In the genomic region with DNA sequence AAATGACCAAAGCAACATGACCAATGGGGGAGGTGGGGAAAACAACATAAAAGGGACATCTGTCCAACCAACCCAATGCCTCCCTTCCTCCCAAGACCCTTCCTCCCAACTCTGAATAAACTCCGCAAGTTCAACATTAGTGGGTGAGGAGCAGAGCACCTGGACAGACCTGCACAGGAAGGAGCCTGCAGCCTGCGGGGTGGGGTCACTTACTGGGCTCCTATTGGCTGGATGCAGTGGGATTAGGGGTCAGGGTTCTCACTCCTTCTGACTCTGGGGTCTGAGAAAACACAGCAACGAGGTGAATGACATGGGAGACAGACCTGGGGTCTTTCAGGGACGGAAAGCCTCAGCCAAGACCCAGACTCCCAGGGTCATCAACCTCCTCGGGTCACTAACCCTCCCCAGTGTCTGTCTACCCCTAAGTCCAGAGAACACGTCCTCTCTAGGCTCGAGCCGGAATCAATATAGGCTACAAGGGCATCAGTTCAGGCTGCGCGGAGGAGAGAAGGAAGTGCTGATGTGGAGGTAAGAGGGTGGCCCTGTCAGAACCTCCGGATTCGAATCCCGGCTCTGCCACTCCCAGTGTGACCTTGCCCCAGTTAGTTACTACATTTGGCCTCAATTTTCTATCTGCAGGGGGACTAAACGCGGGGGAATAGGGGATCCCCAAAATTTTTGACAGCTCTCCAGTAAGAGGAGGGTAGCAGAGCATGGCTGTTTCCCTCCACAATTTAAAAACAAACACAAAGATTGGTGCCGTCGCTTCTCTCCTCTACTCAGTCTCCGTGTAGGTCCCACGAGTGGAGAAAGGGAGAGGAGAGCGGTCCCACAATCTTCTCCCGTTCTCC, we compare ENCODE assay signal across 8 cellular contexts. TPM values are rescaled to one million over a fixed set of nuclear protein-coding genes. Genes with fewer than 3 reads are reported as not detected.
DNase-seq lines count a peak whose midpoint lies in the region; ATAC-seq and TF ChIP-seq lines count a peak whose summit lies in the region.

No MANE protein-coding gene starts in this region.

- H3K36me3 Mint-ChIP-seq in activated T-helper 2 cell treated with anti-CD3 and anti-CD28 coated beads, Interferon-gamma antibody, Interleukin-2, Interleukin-4, amounts not matched to agents 10 μg/mL and 5 μg/mL and 100 μg/mL, durations not matched to agents 14 hours and 24 hours and 36 hours (ENCODE audit: low read depth) = no peaks in the 10 kb centered on the region

- no peak for ATAC-seq in HG03432 (IDR thresholded peaks at IDR 0.05; ENCODE audit: unreplicated experiment)
- ATAC-seq in HG02571 (IDR thresholded peaks at IDR 0.05; ENCODE audit: unreplicated experiment) = no peak

- 14% methylated on average over 21 of the region's 21 CpGs for WGBS in hepatocyte (ENCODE audit: low lambda C conversion rate, missing lambda C conversion rate)

- no peaks in the 10 kb centered on the region for H4K20me1 ChIP-seq in hepatocyte (ENCODE audit: insufficient read depth, poor library complexity, severe bottlenecking)

- H3K9me2 ChIP-seq in hepatocyte (replicated peaks; ENCODE audit: insufficient read depth) = no peaks in the 10 kb centered on the region

- H3K27ac ChIP-seq in hepatocyte = peak overlapping the region; percentile 82

- no peak overlapping the region for H3K9ac ChIP-seq in skeletal muscle satellite cell (ENCODE audit: low read depth, low read length)

- H3K9me3 Mint-ChIP-seq in activated T-helper 2 cell treated with anti-CD3 and anti-CD28 coated beads, Interferon-gamma antibody, Interleukin-2, Interleukin-4, amounts not matched to agents 10 μg/mL and 5 μg/mL and 100 μg/mL, durations not matched to agents 14 hours and 24 hours and 36 hours = no peaks in the 10 kb centered on the region

- H3K36me3 ChIP-seq in hepatocyte (replicated peaks; ENCODE audit: insufficient read depth, low read depth) (no peaks in the 10 kb centered on the region), skeletal muscle satellite cell (ENCODE audit: insufficient read depth, low read length) (no peaks in the 10 kb centered on the region)

- H3K9me3 ChIP-seq in hepatocyte (ENCODE audit: low read depth) = no peaks in the 10 kb centered on the region
- H3K9me3 ChIP-seq in skeletal muscle satellite cell (replicated peaks; ENCODE audit: low read length) = no peaks in the 10 kb centered on the region

- H3K4me3 Mint-ChIP-seq in activated T-helper 2 cell treated with anti-CD3 and anti-CD28 coated beads, Interferon-gamma antibody, Interleukin-2, Interleukin-4, amounts not matched to agents 10 μg/mL and 5 μg/mL and 100 μg/mL, durations not matched to agents 14 hours and 24 hours and 36 hours (ENCODE audit: low read depth) = peak overlapping the region; percentile 70

- H3K4me1 ChIP-seq in hepatocyte (ENCODE audit: insufficient read depth) (peaks cover 16% of the 10 kb centered on the region), skeletal muscle satellite cell (ENCODE audit: control insufficient read depth, insufficient read depth, low read length) (no peaks in the 10 kb centered on the region)

- no peak overlapping the region for H3K27ac Mint-ChIP-seq in activated T-helper 2 cell treated with anti-CD3 and anti-CD28 coated beads, Interferon-gamma antibody, Interleukin-2, Interleukin-4, amounts not matched to agents 10 μg/mL and 5 μg/mL and 100 μg/mL, durations not matched to agents 14 hours and 24 hours and 36 hours

- TF ChIP-seq CTCF in HFF-Myc (IDR thresholded peaks at IDR 0.05; ENCODE audit: low read depth, low read length, missing control alignments) (no peak), hepatocyte (IDR thresholded peaks at IDR 0.05; ENCODE audit: poor library complexity) (no peak)

- H3K27me3 Mint-ChIP-seq in activated T-helper 2 cell treated with anti-CD3 and anti-CD28 coated beads, Interferon-gamma antibody, Interleukin-2, Interleukin-4, amounts not matched to agents 10 μg/mL and 5 μg/mL and 100 μg/mL, durations not matched to agents 14 hours and 24 hours and 36 hours (ENCODE audit: low read depth) = peaks cover 46% of the 10 kb centered on the region

- H3K4me2 ChIP-seq in hepatocyte (peak overlapping the region; percentile 94), skeletal muscle satellite cell (ENCODE audit: low read length) (peak overlapping the region; percentile 77)

- H3K4me1 Mint-ChIP-seq in activated T-helper 2 cell treated with anti-CD3 and anti-CD28 coated beads, Interferon-gamma antibody, Interleukin-2, Interleukin-4, amounts not matched to agents 10 μg/mL and 5 μg/mL and 100 μg/mL, durations not matched to agents 14 hours and 24 hours and 36 hours (ENCODE audit: low read depth) = peaks cover 6% of the 10 kb centered on the region

- DNase-seq in HFF-Myc (ENCODE audit: extremely low read depth, low read depth) (no peak), hepatocyte (ENCODE audit: low spot score) (peak; percentile 27), NCI-H1092 (lab: John Stamatoyannopoulos, UW) (no peak), NCI-H2171 (lab: John Stamatoyannopoulos, UW) (no peak)
- DNase-seq in activated T-helper 2 cell treated with anti-CD3 and anti-CD28 coated beads, Interferon-gamma antibody, Interleukin-2, Interleukin-4, amounts not matched to agents 10 μg/mL and 5 μg/mL and 100 μg/mL, durations not matched to agents 14 hours and 24 hours and 36 hours (ENCODE audit: low spot score) = no peak

- intact Hi-C loops in activated T-helper 2 cell treated with anti-CD3 and anti-CD28 coated beads, Interferon-gamma antibody, Interleukin-2, Interleukin-4, amounts not matched to agents 10 μg/mL and 5 μg/mL and 100 μg/mL, durations not matched to agents 14 hours and 24 hours and 36 hours (cut with micrococcal nuclease) = no loop called here

- H3K4me3 ChIP-seq in HFF-Myc (replicated peaks; ENCODE audit: low read depth, low read length) = peak overlapping the region; percentile 34
- peak overlapping the region; percentile 76 for H3K4me3 ChIP-seq in hepatocyte
- no peak overlapping the region for H3K4me3 ChIP-seq in skeletal muscle satellite cell (ENCODE audit: low read length)

- H3K27me3 ChIP-seq in hepatocyte (no peaks in the 10 kb centered on the region), skeletal muscle satellite cell (ENCODE audit: control insufficient read depth, insufficient read depth, low read length) (peaks cover 73% of the 10 kb centered on the region)

- H3K79me2 ChIP-seq in hepatocyte = peaks cover 14% of the 10 kb centered on the region

- peak overlapping the region; percentile 58 for H2AFZ ChIP-seq in hepatocyte

RNA-seq across cellular contexts. Expression of gene NDRG2, which starts 0.8 kb away (rescaled TPM):
- total RNA-seq in activated T-helper 2 cell treated with anti-CD3 and anti-CD28 coated beads, Interferon-gamma antibody, Interleukin-2, Interleukin-4, amounts not matched to agents 10 μg/mL and 5 μg/mL and 100 μg/mL, durations not matched to agents 14 hours and 24 hours and 36 hours = 1.1 and 1.8 TPM in 2 replicates
- total RNA-seq in hepatocyte = 92.0 and 114 TPM in 2 replicates
- polyA plus RNA-seq in hepatocyte = 108 and 112 TPM in 2 replicates
- total RNA-seq in skeletal muscle satellite cell (2012; rRNA removed) = under 0.01 TPM in 1 of 2 replicates, not detected in the other

RNA-seq across cellular contexts. Expression of gene TPPP2, which starts 6.0 kb away (rescaled TPM):
- total RNA-seq in activated T-helper 2 cell treated with anti-CD3 and anti-CD28 coated beads, Interferon-gamma antibody, Interleukin-2, Interleukin-4, amounts not matched to agents 10 μg/mL and 5 μg/mL and 100 μg/mL, durations not matched to agents 14 hours and 24 hours and 36 hours = not detected in 2 replicates
- total RNA-seq in hepatocyte = not detected in 2 replicates
- not detected in 2 replicates for polyA plus RNA-seq in hepatocyte
- not detected in 2 replicates for total RNA-seq in skeletal muscle satellite cell (2012; rRNA removed)

RNA-seq across cellular contexts. Expression of gene RNASE13, which starts 10.6 kb away (rescaled TPM):
- not detected in 2 replicates for total RNA-seq in activated T-helper 2 cell treated with anti-CD3 and anti-CD28 coated beads, Interferon-gamma antibody, Interleukin-2, Interleukin-4, amounts not matched to agents 10 μg/mL and 5 μg/mL and 100 μg/mL, durations not matched to agents 14 hours and 24 hours and 36 hours
- not detected in 2 replicates for total RNA-seq in hepatocyte
- polyA plus RNA-seq in hepatocyte = not detected in 2 replicates
- not detected in 2 replicates for total RNA-seq in skeletal muscle satellite cell (2012; rRNA removed)

RNA-seq across cellular contexts. Expression of gene RNASE7, which starts 18.1 kb away (rescaled TPM):
- total RNA-seq in activated T-helper 2 cell treated with anti-CD3 and anti-CD28 coated beads, Interferon-gamma antibody, Interleukin-2, Interleukin-4, amounts not matched to agents 10 μg/mL and 5 μg/mL and 100 μg/mL, durations not matched to agents 14 hours and 24 hours and 36 hours = not detected in 2 replicates
- total RNA-seq in hepatocyte = not detected in 2 replicates
- not detected in 2 replicates for polyA plus RNA-seq in hepatocyte
- total RNA-seq in skeletal muscle satellite cell (2012; rRNA removed) = not detected in 2 replicates

RNA-seq across cellular contexts. Expression of gene SLC39A2, which starts 24.9 kb away (rescaled TPM):
- total RNA-seq in activated T-helper 2 cell treated with anti-CD3 and anti-CD28 coated beads, Interferon-gamma antibody, Interleukin-2, Interleukin-4, amounts not matched to agents 10 μg/mL and 5 μg/mL and 100 μg/mL, durations not matched to agents 14 hours and 24 hours and 36 hours = 0.18 and 0.30 TPM in 2 replicates
- total RNA-seq in hepatocyte = 3.3 and 4.2 TPM in 2 replicates
- polyA plus RNA-seq in hepatocyte = 6.2 and 9.2 TPM in 2 replicates
- total RNA-seq in skeletal muscle satellite cell (2012; rRNA removed) = 0.25 TPM in 1 of 2 replicates, not detected in the other

Comparison
In these comparisons a context has a peak if more than half of its experiments do, and no peak if none do; other contexts are left out.
1. RNA of gene NDRG2, which starts 0.8 kb away (total RNA-seq): 92.0 to 114 TPM in hepatocyte; 1.1 to 1.8 TPM in activated T-helper 2 cell treated with anti-CD3 and anti-CD28 coated beads, Interferon-gamma antibody, Interleukin-2, Interleukin-4, amounts not matched to agents 10 μg/mL and 5 μg/mL and 100 μg/mL, durations not matched to agents 14 hours and 24 hours and 36 hours; every median in the first group is over 10 times any median in the second.